In genomic region chr21:17578162-17578561, GRCh38 we compare ENCODE assay signal across 20 cellular contexts.
"Had no signal": no experiment of that assay in that cellular context is flagged by ENCODE, and none has a peak within 500 bp of the region (broad histone marks: within the 10 kb centered on the region; RNA-seq: fewer than 3 reads in every experiment).

No MANE protein-coding gene starts in this region.

- H3K9me3 Mint-ChIP-seq: dendritic cell treated with granulocyte-macrophage colony-stimulating factor and Interleukin-4, amounts not matched to agents 40 ng/mL and 50 ng/mL, for 4 days; effector memory CD8-positive, alpha-beta T cell; naive thymus-derived CD4-positive, alpha-beta T cell; nephron progenitor cell; stimulated activated naive B cell treated with anti-CD40 and anti-IgM and Interleukin-4, amounts not matched to agents 10 μg/mL and 1 μg/mL and 100 μg/mL, for 72 hours; stimulated activated naive CD8-positive, alpha-beta T cell treated with anti-CD3 and anti-CD28 coated beads, Interleukin-15, amount 100 ng/mL, for 72 hours had no signal

- ATAC-seq: effector memory CD8-positive, alpha-beta T cell; foreskin keratinocyte; left cardiac atrium; left ventricle myocardium superior; naive thymus-derived CD4-positive, alpha-beta T cell; psoas muscle; sciatic nerve; stimulated activated naive B cell treated with anti-CD40 and anti-IgM and Interleukin-4, amounts not matched to agents 10 μg/mL and 1 μg/mL and 100 μg/mL, for 72 hours; stimulated activated naive CD8-positive, alpha-beta T cell treated with anti-CD3 and anti-CD28 coated beads, Interleukin-15, amount 100 ng/mL, for 72 hours had no signal

- DNase-seq: effector memory CD8-positive, alpha-beta T cell; foreskin keratinocyte; head of caudate nucleus; kidney; left cardiac atrium; left ventricle myocardium superior; mesendoderm; naive thymus-derived CD4-positive, alpha-beta T cell; nephron progenitor cell; psoas muscle; retina; spleen; stimulated activated CD4-positive, alpha-beta T cell treated with anti-CD3 and anti-CD28 coated beads, Interleukin-15, amount 100 ng/mL, for 24 hours; stimulated activated CD4-positive, alpha-beta T cell treated with anti-CD3 and anti-CD28 coated beads, Interleukin-1b, Interleukin-23, amount 100 ng/mL, for 48 hours; stimulated activated CD4-positive, alpha-beta T cell treated with anti-CD3 and anti-CD28 coated beads, Interleukin-4, amount 100 ng/mL, for 4 hours; stimulated activated naive B cell treated with anti-CD40 and anti-IgM and Interleukin-4, amounts not matched to agents 10 μg/mL and 1 μg/mL and 100 μg/mL, for 72 hours; stimulated activated naive CD8-positive, alpha-beta T cell treated with anti-CD3 and anti-CD28 coated beads, Interleukin-15, amount 100 ng/mL, for 72 hours; transverse colon had no signal

- H3K27ac Mint-ChIP-seq: dendritic cell treated with granulocyte-macrophage colony-stimulating factor and Interleukin-4, amounts not matched to agents 40 ng/mL and 50 ng/mL, for 4 days; effector memory CD8-positive, alpha-beta T cell; stimulated activated naive B cell treated with anti-CD40 and anti-IgM and Interleukin-4, amounts not matched to agents 10 μg/mL and 1 μg/mL and 100 μg/mL, for 72 hours; stimulated activated naive CD8-positive, alpha-beta T cell treated with anti-CD3 and anti-CD28 coated beads, Interleukin-15, amount 100 ng/mL, for 72 hours had no signal

- H3K27me3 Mint-ChIP-seq: stimulated activated naive CD8-positive, alpha-beta T cell treated with anti-CD3 and anti-CD28 coated beads, Interleukin-15, amount 100 ng/mL, for 72 hours had no signal

- H3K36me3 Mint-ChIP-seq: naive thymus-derived CD4-positive, alpha-beta T cell; stimulated activated naive B cell treated with anti-CD40 and anti-IgM and Interleukin-4, amounts not matched to agents 10 μg/mL and 1 μg/mL and 100 μg/mL, for 72 hours had no signal

- H3K4me3 Mint-ChIP-seq: dendritic cell treated with granulocyte-macrophage colony-stimulating factor and Interleukin-4, amounts not matched to agents 40 ng/mL and 50 ng/mL, for 4 days; effector memory CD8-positive, alpha-beta T cell; naive thymus-derived CD4-positive, alpha-beta T cell; nephron progenitor cell; stimulated activated naive B cell treated with anti-CD40 and anti-IgM and Interleukin-4, amounts not matched to agents 10 μg/mL and 1 μg/mL and 100 μg/mL, for 72 hours; stimulated activated naive CD8-positive, alpha-beta T cell treated with anti-CD3 and anti-CD28 coated beads, Interleukin-15, amount 100 ng/mL, for 72 hours had no signal

- FAIRE-seq: kidney had no signal

- H3K4me1 Mint-ChIP-seq: naive thymus-derived CD4-positive, alpha-beta T cell; stimulated activated naive B cell treated with anti-CD40 and anti-IgM and Interleukin-4, amounts not matched to agents 10 μg/mL and 1 μg/mL and 100 μg/mL, for 72 hours; stimulated activated naive CD8-positive, alpha-beta T cell treated with anti-CD3 and anti-CD28 coated beads, Interleukin-15, amount 100 ng/mL, for 72 hours had no signal
